2 cellular contexts compared by ENCODE assay signal in genomic region chrY:24639053-24639452, GRCh38. TPM values are rescaled to one million over a fixed set of nuclear protein-coding genes. Genes with fewer than 3 reads are reported as not detected.
"Had no signal": no experiment of that assay in that cellular context is flagged by ENCODE, and none has a peak within 500 bp of the region (broad histone marks: within the 10 kb centered on the region; RNA-seq: fewer than 3 reads in every experiment).

No MANE protein-coding gene starts in this region.

RNA-seq across cellular contexts. Expression of gene BPY2B, which starts 21.2 kb away (rescaled TPM):
- total RNA-seq: G401, GM12878 had no signal
